ENCODE assay signal across 1 cellular context in genomic region chr12:49623142-49623899, GRCh38.
TF ChIP-seq lines count a peak whose summit lies in the region.

Gene PRPF40B, plus strand, starts transcription at chr12:49623561. Its CDS starts 30 bp downstream, at chr12:49623591.

TF ChIP-seq in IMR-90, 13 proteins besides CTCF, POLR2A, EP300 and RAD21:
- TF ChIP-seq, protein P1, sequence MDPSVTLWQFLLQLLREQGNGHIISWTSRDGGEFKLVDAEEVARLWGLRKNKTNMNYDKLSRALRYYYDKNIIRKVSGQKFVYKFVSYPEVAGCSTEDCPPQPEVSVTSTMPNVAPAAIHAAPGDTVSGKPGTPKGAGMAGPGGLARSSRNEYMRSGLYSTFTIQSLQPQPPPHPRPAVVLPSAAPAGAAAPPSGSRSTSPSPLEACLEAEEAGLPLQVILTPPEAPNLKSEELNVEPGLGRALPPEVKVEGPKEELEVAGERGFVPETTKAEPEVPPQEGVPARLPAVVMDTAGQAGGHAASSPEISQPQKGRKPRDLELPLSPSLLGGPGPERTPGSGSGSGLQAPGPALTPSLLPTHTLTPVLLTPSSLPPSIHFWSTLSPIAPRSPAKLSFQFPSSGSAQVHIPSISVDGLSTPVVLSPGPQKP (IDR thresholded peaks at IDR 0.05; ENCODE audit: borderline replicate concordance, low read depth, low read length): no peak
- peak; percentile 78; the same call in 1 of the 2 replicates for TF ChIP-seq MAZ (IDR thresholded peaks at IDR 0.05; ENCODE audit: borderline replicate concordance, low read depth, low read length)
